In genomic region chr7:89837515-89837914, GRCh38 we compare ENCODE assay signal across 18 cellular contexts.
DNase-seq lines count a peak whose midpoint lies in the region; ATAC-seq and TF ChIP-seq lines count a peak whose summit lies in the region.
"Had no signal": no experiment of that assay in that cellular context is flagged by ENCODE, and none has a peak within 500 bp of the region (broad histone marks: within the 10 kb centered on the region; RNA-seq: fewer than 3 reads in every experiment).

No MANE protein-coding gene starts in this region.

- no peaks in the 10 kb centered on the region for H3K4me1 ChIP-seq in fibroblast of lung (ENCODE audit: control insufficient read depth, extremely low read depth, insufficient read depth, low read length)
- H3K4me1 ChIP-seq: SJSA1 had no signal

- H3K27ac ChIP-seq in fibroblast of lung (ENCODE audit: insufficient read depth, low read length): no peak overlapping the region
- H3K27ac ChIP-seq: SJSA1 had no signal

- H3K79me2 ChIP-seq in fibroblast of lung (ENCODE audit: control insufficient read depth, insufficient read depth, low read length): no peaks in the 10 kb centered on the region

- H3K36me3 Mint-ChIP-seq in stimulated activated memory B cell treated with anti-CD40 and anti-IgM and Interleukin-4, amounts not matched to agents 10 μg/mL and 1 μg/mL and 100 μg/mL, for 72 hours: no peaks in the 10 kb centered on the region

- TF ChIP-seq CTCF in fibroblast of lung (conservative IDR thresholded peaks at IDR 0.05 in 1 of 2, IDR thresholded peaks at IDR 0.05 in 1 of 2; ENCODE audit: low read depth in 1 of 2, low read length in 2 of 2): no peak

- no peak for ATAC-seq in stimulated activated memory B cell treated with anti-CD40 and anti-IgM and Interleukin-4, amounts not matched to agents 10 μg/mL and 1 μg/mL and 100 μg/mL, for 72 hours
- no peak for ATAC-seq in HG02884 (IDR thresholded peaks at IDR 0.05; ENCODE audit: unreplicated experiment)
- ATAC-seq: GM12878; left colon; stimulated activated naive CD8-positive, alpha-beta T cell treated with anti-CD3 and anti-CD28 coated beads, Interleukin-15, amount 100 ng/mL, for 72 hours had no signal

- H3K27ac Mint-ChIP-seq in stimulated activated memory B cell treated with anti-CD40 and anti-IgM and Interleukin-4, amounts not matched to agents 10 μg/mL and 1 μg/mL and 100 μg/mL, for 72 hours: no peak overlapping the region
- H3K27ac Mint-ChIP-seq: activated T-helper 2 cell treated with anti-CD3 and anti-CD28 coated beads, Interferon-gamma antibody, Interleukin-2, Interleukin-4, amounts not matched to agents 10 μg/mL and 5 μg/mL and 100 μg/mL, durations not matched to agents 14 hours and 24 hours and 36 hours; stimulated activated naive CD8-positive, alpha-beta T cell treated with anti-CD3 and anti-CD28 coated beads, Interleukin-15, amount 100 ng/mL, for 72 hours had no signal

- no peaks in the 10 kb centered on the region for H3K27me3 ChIP-seq in fibroblast of lung (ENCODE audit: control insufficient read depth, insufficient read depth, low read length)
- H3K27me3 ChIP-seq: SJSA1 had no signal

- H3K9me3 ChIP-seq in fibroblast of lung (ENCODE audit: control insufficient read depth, insufficient read depth, low read depth, low read length): no peaks in the 10 kb centered on the region
- H3K9me3 ChIP-seq: SJSA1 had no signal

- no peak overlapping the region for H3K4me3 ChIP-seq in fibroblast of lung (replicated peaks in 1 of 4; ENCODE audit: control extremely low read depth in 1 of 4, insufficient read depth in 1 of 4, low read depth in 3 of 4, low read length in 4 of 4)
- H3K4me3 ChIP-seq: GM12878, SJSA1 had no signal

- H2AFZ ChIP-seq in fibroblast of lung (ENCODE audit: low read length): no peak overlapping the region

- no peaks in the 10 kb centered on the region for H4K20me1 ChIP-seq in fibroblast of lung (ENCODE audit: control insufficient read depth, extremely low read depth, insufficient read depth, low read length)

- no peaks in the 10 kb centered on the region for H3K36me3 ChIP-seq in fibroblast of lung (ENCODE audit: control insufficient read depth, insufficient read depth, low read length)
- H3K36me3 ChIP-seq: SJSA1 had no signal

- H3K27me3 Mint-ChIP-seq in stimulated activated memory B cell treated with anti-CD40 and anti-IgM and Interleukin-4, amounts not matched to agents 10 μg/mL and 1 μg/mL and 100 μg/mL, for 72 hours: no peaks in the 10 kb centered on the region
- H3K27me3 Mint-ChIP-seq: stimulated activated naive CD8-positive, alpha-beta T cell treated with anti-CD3 and anti-CD28 coated beads, Interleukin-15, amount 100 ng/mL, for 72 hours had no signal

- no peak overlapping the region for H3K9ac ChIP-seq in fibroblast of lung (ENCODE audit: insufficient read depth, low read length)

- peak; percentile 9 for DNase-seq in GM03348 (ENCODE audit: low spot score)
- peak; percentile 33 for DNase-seq in RPMI8226
- peak; percentile 7 to 11 for DNase-seq in fibroblast of lung (ENCODE audit: low read depth in 2 of 2)
- DNase-seq in posterior cingulate gyrus: peak in 6 of 10 donors; percentile 7 to 83 (median 28)
- DNase-seq in mucosa of gallbladder (ENCODE audit: low spot score): no peak
- DNase-seq in NCI-H1436 (lab: John Stamatoyannopoulos, UW): no peak
- DNase-seq: activated CD4-positive, alpha-beta T cell treated with anti-CD3 and anti-CD28 coated beads for 48 hours; HCEC 1CT; Karpas-422; left colon; NCI-H226; stimulated activated CD4-positive, alpha-beta T cell treated with anti-CD3 and anti-CD28 coated beads, Interleukin-2, amount 100 ng/mL, for 48 hours; stimulated activated naive CD8-positive, alpha-beta T cell treated with anti-CD3 and anti-CD28 coated beads, Interleukin-15, amount 100 ng/mL, for 72 hours had no signal

- no peaks in the 10 kb centered on the region for H3K9me3 Mint-ChIP-seq in stimulated activated memory B cell treated with anti-CD40 and anti-IgM and Interleukin-4, amounts not matched to agents 10 μg/mL and 1 μg/mL and 100 μg/mL, for 72 hours
- H3K9me3 Mint-ChIP-seq: activated T-helper 2 cell treated with anti-CD3 and anti-CD28 coated beads, Interferon-gamma antibody, Interleukin-2, Interleukin-4, amounts not matched to agents 10 μg/mL and 5 μg/mL and 100 μg/mL, durations not matched to agents 14 hours and 24 hours and 36 hours; stimulated activated naive CD8-positive, alpha-beta T cell treated with anti-CD3 and anti-CD28 coated beads, Interleukin-15, amount 100 ng/mL, for 72 hours had no signal

- no peaks in the 10 kb centered on the region for H3K4me1 Mint-ChIP-seq in stimulated activated memory B cell treated with anti-CD40 and anti-IgM and Interleukin-4, amounts not matched to agents 10 μg/mL and 1 μg/mL and 100 μg/mL, for 72 hours
- H3K4me1 Mint-ChIP-seq: stimulated activated naive CD8-positive, alpha-beta T cell treated with anti-CD3 and anti-CD28 coated beads, Interleukin-15, amount 100 ng/mL, for 72 hours had no signal

- intact Hi-C loops in posterior cingulate gyrus (cut with DNase I): no loop called here

- no peak overlapping the region for H3K4me2 ChIP-seq in fibroblast of lung (ENCODE audit: extremely low read depth, insufficient read depth, low read length)

- H3K4me3 Mint-ChIP-seq in stimulated activated memory B cell treated with anti-CD40 and anti-IgM and Interleukin-4, amounts not matched to agents 10 μg/mL and 1 μg/mL and 100 μg/mL, for 72 hours: no peak overlapping the region
- H3K4me3 Mint-ChIP-seq: stimulated activated naive CD8-positive, alpha-beta T cell treated with anti-CD3 and anti-CD28 coated beads, Interleukin-15, amount 100 ng/mL, for 72 hours had no signal

Comparison
In these comparisons a context has a peak if more than half of its experiments do, and no peak if none do; other contexts are left out.
1. DNase-seq: peak in GM03348 (single experiment), RPMI8226 (single experiment), fibroblast of lung (2 of 2) and posterior cingulate gyrus (6 of 10); none in mucosa of gallbladder (single experiment) and NCI-H1436 (single experiment).